In genomic region chr2:112055110-112055832, GRCh38 we compare ENCODE assay signal across 1 cellular context.
TF ChIP-seq lines count a peak whose summit lies in the region.

Gene TMEM87B (plus strand): TSS chr2:112055269. CDS start chr2:112055592, 323 bp downstream.

TF ChIP-seq in HEK293, 187 proteins besides CTCF, POLR2A, EP300 and RAD21 (continued from another document and continues in another):
- no peak for TF ChIP-seq ZNF544 (tag by site-specific recombination; IDR thresholded peaks at IDR 0.05)
- no peak for TF ChIP-seq HOXD13 (CRISPR knock-in tag; IDR thresholded peaks at IDR 0.05; ENCODE audit: borderline replicate concordance)
- 0 out of 2 replicates have a peak, but pooled peaks have one; percentile 37 for TF ChIP-seq ZNF324 (tag by site-specific recombination; IDR thresholded peaks at IDR 0.05)
- TF ChIP-seq KLF8 (tag by site-specific recombination; IDR thresholded peaks at IDR 0.05), result peak; percentile 98
- no peak; the same call in 1 of the 2 replicates for TF ChIP-seq ZNF18 (tag by site-specific recombination; IDR thresholded peaks at IDR 0.05)
- TF ChIP-seq ZNF184 (tag by site-specific recombination; IDR thresholded peaks at IDR 0.05), result no peak
- no peak for TF ChIP-seq ZBTB49 (tag by site-specific recombination; IDR thresholded peaks at IDR 0.05; ENCODE audit: low read depth)
- TF ChIP-seq ZNF785 (tag by site-specific recombination; IDR thresholded peaks at IDR 0.05), result no peak
- no peak for TF ChIP-seq ZNF292 (tag by site-specific recombination; IDR thresholded peaks at IDR 0.05; ENCODE audit: borderline replicate concordance, low read depth)
- TF ChIP-seq GLI2 (tag by site-specific recombination; IDR thresholded peaks at IDR 0.05; ENCODE audit: borderline replicate concordance, low read depth), result no peak
- peak; percentile 89 for TF ChIP-seq KLF17 (tag by site-specific recombination; IDR thresholded peaks at IDR 0.05)
- peak; percentile 41; the same call in 1 of the 2 replicates for TF ChIP-seq ZNF366 (tag by site-specific recombination; conservative IDR thresholded peaks at IDR 0.05)
- TF ChIP-seq ZBTB17 (tag by site-specific recombination; IDR thresholded peaks at IDR 0.05), result peak; percentile 96
- TF ChIP-seq ZNF223 (tag by site-specific recombination; IDR thresholded peaks at IDR 0.05), result peak; percentile 89
- TF ChIP-seq ZSCAN4 (tag by site-specific recombination; IDR thresholded peaks at IDR 0.05), result no peak
- peak; percentile 79 for TF ChIP-seq SP2 (tag by site-specific recombination; IDR thresholded peaks at IDR 0.05)
- TF ChIP-seq ZNF416 (tag by site-specific recombination; IDR thresholded peaks at IDR 0.05), result no peak
- TF ChIP-seq ZNF658 (tag by site-specific recombination; IDR thresholded peaks at IDR 0.05), result no peak
- TF ChIP-seq ZNF830 (tag by site-specific recombination; IDR thresholded peaks at IDR 0.05; ENCODE audit: low read depth), result no peak
- TF ChIP-seq ZSCAN18 (tag by site-specific recombination; IDR thresholded peaks at IDR 0.05), result no peak
- TF ChIP-seq SETDB1 (IDR thresholded peaks at IDR 0.05; ENCODE audit: insufficient read length, low read length), result no peak
- TF ChIP-seq ZBTB26 (tag by site-specific recombination; optimal IDR thresholded peaks at IDR 0.05), result peak; percentile 88
- TF ChIP-seq PATZ1 (tag by site-specific recombination; IDR thresholded peaks at IDR 0.05), result peak; percentile 55; the same call in 1 of the 2 replicates
- peak; percentile 88 for TF ChIP-seq ZNF600 (tag by site-specific recombination; IDR thresholded peaks at IDR 0.05)
- TF ChIP-seq ZNF660 (tag by site-specific recombination; IDR thresholded peaks at IDR 0.05), result 0 out of 2 replicates have a peak, but pooled peaks have one; percentile 30
- peak; percentile 56 for TF ChIP-seq ZBTB8A (tag by site-specific recombination; IDR thresholded peaks at IDR 0.05)
- no peak for TF ChIP-seq ZNF266 (tag by site-specific recombination; IDR thresholded peaks at IDR 0.05; ENCODE audit: low read depth)
- peak; percentile 96 for TF ChIP-seq ZNF560 (tag by site-specific recombination; IDR thresholded peaks at IDR 0.05; ENCODE audit: borderline replicate concordance)
- TF ChIP-seq ZSCAN30 (tag by site-specific recombination; IDR thresholded peaks at IDR 0.05), result no peak
- peak; percentile 38; the same call in 1 of the 2 replicates for TF ChIP-seq ZNF610 (tag by site-specific recombination; IDR thresholded peaks at IDR 0.05; ENCODE audit: borderline replicate concordance)
- TF ChIP-seq ZBTB6 (tag by site-specific recombination; IDR thresholded peaks at IDR 0.05), result 0 out of 2 replicates have a peak, but pooled peaks have one; percentile 3
- TF ChIP-seq KLF10 (tag by site-specific recombination; IDR thresholded peaks at IDR 0.05), result peak; percentile 85
- TF ChIP-seq ZNF585B (tag by site-specific recombination; IDR thresholded peaks at IDR 0.05), result no peak
- no peak for TF ChIP-seq GLI4 (tag by site-specific recombination; IDR thresholded peaks at IDR 0.05)
- TF ChIP-seq ZNF391 (tag by site-specific recombination; IDR thresholded peaks at IDR 0.05; ENCODE audit: borderline replicate concordance, low read depth), result no peak
- no peak for TF ChIP-seq ZSCAN16 (tag by site-specific recombination; IDR thresholded peaks at IDR 0.05)
- peak; percentile 95 for TF ChIP-seq SP3 (tag by site-specific recombination; IDR thresholded peaks at IDR 0.05)
- TF ChIP-seq ZNF645 (tag by site-specific recombination; IDR thresholded peaks at IDR 0.05), result no peak
- TF ChIP-seq SP7 (tag by site-specific recombination; IDR thresholded peaks at IDR 0.05), result peak; percentile 58; the same call in 1 of the 2 replicates
- TF ChIP-seq ZNF10 (tag by site-specific recombination; IDR thresholded peaks at IDR 0.05), result no peak
- peak; percentile 83; the same call in 1 of the 2 replicates for TF ChIP-seq KLF7 (tag by site-specific recombination; IDR thresholded peaks at IDR 0.05; ENCODE audit: borderline replicate concordance)
- no peak for TF ChIP-seq ZNF514 (tag by site-specific recombination; IDR thresholded peaks at IDR 0.05)
- TF ChIP-seq ZNF175 (tag by site-specific recombination; IDR thresholded peaks at IDR 0.05), result no peak
- peak; percentile 23; the same call in 1 of the 2 replicates for TF ChIP-seq HIC1 (tag by site-specific recombination; IDR thresholded peaks at IDR 0.05)
- no peak for TF ChIP-seq ZSCAN23 (tag by site-specific recombination; IDR thresholded peaks at IDR 0.05)
- no peak for TF ChIP-seq PRDM4 (tag by site-specific recombination; IDR thresholded peaks at IDR 0.05)
- no peak for TF ChIP-seq ZNF561 (tag by site-specific recombination; IDR thresholded peaks at IDR 0.05; ENCODE audit: borderline replicate concordance)
